Comparison of ENCODE assay signal across 1 cellular context in the genomic region with DNA sequence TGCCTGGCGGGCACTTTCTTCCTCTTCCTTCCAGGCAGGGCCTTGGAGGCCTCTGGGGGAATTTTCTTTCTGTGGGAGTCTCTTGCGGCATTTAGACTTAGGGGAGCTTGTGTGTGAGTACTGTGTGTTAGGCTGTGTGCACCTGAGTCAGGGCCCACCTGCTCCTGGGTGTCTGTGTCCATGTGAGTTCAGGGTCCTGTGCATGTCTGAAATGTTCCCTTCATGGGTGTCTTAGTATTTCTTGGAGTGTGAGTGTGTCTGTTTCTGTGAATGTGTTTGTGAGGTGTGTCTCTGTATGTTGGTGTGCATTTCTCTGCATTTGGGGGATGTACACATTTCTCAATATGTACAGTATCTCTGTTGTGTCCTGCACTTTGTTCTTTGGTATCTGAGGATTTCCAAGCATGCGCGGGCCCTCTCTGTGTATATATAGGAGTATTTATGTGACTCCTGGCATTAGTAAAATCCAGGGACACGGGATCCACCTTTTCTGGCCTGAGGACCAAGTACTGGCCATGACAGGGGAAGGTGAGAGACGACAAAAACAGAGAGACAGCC.
TF ChIP-seq lines count a peak whose summit lies in the region.

No MANE protein-coding gene starts in this region.

TF ChIP-seq in HCT116, 20 proteins besides CTCF, POLR2A, EP300 and RAD21:
- TF ChIP-seq EZH2 (IDR thresholded peaks at IDR 0.05) (no peak), YY1 (IDR thresholded peaks at IDR 0.05; ENCODE audit: extremely low read depth, insufficient replicate concordance, low read depth, low read length) (no peak), ZNF274 (IDR thresholded peaks at IDR 0.05; ENCODE audit: low read depth, low read length) (no peak), JUND (IDR thresholded peaks at IDR 0.05) (no peak), SRF (IDR thresholded peaks at IDR 0.05; ENCODE audit: low read depth) (no peak), EZH2phosphoT487 (IDR thresholded peaks at IDR 0.05; ENCODE audit: borderline replicate concordance) (no peak), CEBPB (IDR thresholded peaks at IDR 0.05; ENCODE audit: low read depth) (no peak), ZBTB33 (IDR thresholded peaks at IDR 0.05; ENCODE audit: extremely low read depth, insufficient replicate concordance, low read length) (no peak), ELF1 (IDR thresholded peaks at IDR 0.05; ENCODE audit: borderline replicate concordance, low read depth) (no peak), POLR2AphosphoS5 (IDR thresholded peaks at IDR 0.05; ENCODE audit: low read depth, low read length) (no peak), EGR1 (IDR thresholded peaks at IDR 0.05; ENCODE audit: low read depth) (no peak), SP1 (IDR thresholded peaks at IDR 0.05; ENCODE audit: low read depth) (no peak), CBX3 (IDR thresholded peaks at IDR 0.05; ENCODE audit: low read depth) (no peak)
- TF ChIP-seq, protein P1, sequence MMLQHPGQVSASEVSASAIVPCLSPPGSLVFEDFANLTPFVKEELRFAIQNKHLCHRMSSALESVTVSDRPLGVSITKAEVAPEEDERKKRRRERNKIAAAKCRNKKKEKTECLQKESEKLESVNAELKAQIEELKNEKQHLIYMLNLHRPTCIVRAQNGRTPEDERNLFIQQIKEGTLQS (IDR thresholded peaks at IDR 0.05) = no peak
- TF ChIP-seq, protein P2, sequence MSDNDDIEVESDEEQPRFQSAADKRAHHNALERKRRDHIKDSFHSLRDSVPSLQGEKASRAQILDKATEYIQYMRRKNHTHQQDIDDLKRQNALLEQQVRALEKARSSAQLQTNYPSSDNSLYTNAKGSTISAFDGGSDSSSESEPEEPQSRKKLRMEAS (IDR thresholded peaks at IDR 0.05) = no peak
- TF ChIP-seq, protein P3, sequence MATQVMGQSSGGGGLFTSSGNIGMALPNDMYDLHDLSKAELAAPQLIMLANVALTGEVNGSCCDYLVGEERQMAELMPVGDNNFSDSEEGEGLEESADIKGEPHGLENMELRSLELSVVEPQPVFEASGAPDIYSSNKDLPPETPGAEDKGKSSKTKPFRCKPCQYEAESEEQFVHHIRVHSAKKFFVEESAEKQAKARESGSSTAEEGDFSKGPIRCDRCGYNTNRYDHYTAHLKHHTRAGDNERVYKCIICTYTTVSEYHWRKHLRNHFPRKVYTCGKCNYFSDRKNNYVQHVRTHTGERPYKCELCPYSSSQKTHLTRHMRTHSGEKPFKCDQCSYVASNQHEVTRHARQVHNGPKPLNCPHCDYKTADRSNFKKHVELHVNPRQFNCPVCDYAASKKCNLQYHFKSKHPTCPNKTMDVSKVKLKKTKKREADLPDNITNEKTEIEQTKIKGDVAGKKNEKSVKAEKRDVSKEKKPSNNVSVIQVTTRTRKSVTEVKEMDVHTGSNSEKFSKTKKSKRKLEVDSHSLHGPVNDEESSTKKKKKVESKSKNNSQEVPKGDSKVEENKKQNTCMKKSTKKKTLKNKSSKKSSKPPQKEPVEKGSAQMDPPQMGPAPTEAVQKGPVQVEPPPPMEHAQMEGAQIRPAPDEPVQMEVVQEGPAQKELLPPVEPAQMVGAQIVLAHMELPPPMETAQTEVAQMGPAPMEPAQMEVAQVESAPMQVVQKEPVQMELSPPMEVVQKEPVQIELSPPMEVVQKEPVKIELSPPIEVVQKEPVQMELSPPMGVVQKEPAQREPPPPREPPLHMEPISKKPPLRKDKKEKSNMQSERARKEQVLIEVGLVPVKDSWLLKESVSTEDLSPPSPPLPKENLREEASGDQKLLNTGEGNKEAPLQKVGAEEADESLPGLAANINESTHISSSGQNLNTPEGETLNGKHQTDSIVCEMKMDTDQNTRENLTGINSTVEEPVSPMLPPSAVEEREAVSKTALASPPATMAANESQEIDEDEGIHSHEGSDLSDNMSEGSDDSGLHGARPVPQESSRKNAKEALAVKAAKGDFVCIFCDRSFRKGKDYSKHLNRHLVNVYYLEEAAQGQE (IDR thresholded peaks at IDR 0.05; ENCODE audit: low read depth) = no peak
